In genomic region chr22:37894939-37895670, GRCh38 we compare ENCODE assay signal across 7 cellular contexts. TPM values are rescaled to one million over a fixed set of nuclear protein-coding genes. Genes with fewer than 3 reads are reported as not detected.
DNase-seq lines count a peak whose midpoint lies in the region; ATAC-seq lines count a peak whose summit lies in the region.
"Had no signal": no experiment of that assay in that cellular context is flagged by ENCODE, and none has a peak within 500 bp of the region (broad histone marks: within the 10 kb centered on the region; RNA-seq: fewer than 3 reads in every experiment).

No MANE protein-coding gene starts in this region.

- H3K79me1 ChIP-seq in trophoblast cell (ENCODE audit: low read length), result peaks cover 59% of the 10 kb centered on the region

- peak overlapping the region; percentile 99 for H2BK120ac ChIP-seq in trophoblast cell (ENCODE audit: insufficient read depth, low read length, poor library complexity)

- peaks cover 54 to 57% of the 10 kb centered on the region in 2 experiments for H3K4me1 ChIP-seq in trophoblast cell (ENCODE audit: control insufficient read depth in 1 of 2, insufficient read depth in 2 of 2, low read length in 2 of 2)

- peak overlapping the region; percentile 74 for H4K12ac ChIP-seq in trophoblast cell (ENCODE audit: low read depth, low read length)

- no peak overlapping the region for H3K9ac ChIP-seq in trophoblast cell (ENCODE audit: low read length)

- WGBS in trophoblast cell (ENCODE audit: extremely low coverage, insufficient coverage, insufficient read length), result no CpG with 5 or more reads among the region's 8 CpGs

- H3K23ac ChIP-seq in trophoblast cell (ENCODE audit: low read length), result no peak overlapping the region

- no peak for ATAC-seq in HG03432 (IDR thresholded peaks at IDR 0.05; ENCODE audit: unreplicated experiment)
- no peak for ATAC-seq in HG03520 (IDR thresholded peaks at IDR 0.05; ENCODE audit: unreplicated experiment)

- H2BK12ac ChIP-seq in trophoblast cell (ENCODE audit: low read length), result peak overlapping the region; percentile 99

- peak overlapping the region; percentile 99 for H2BK5ac ChIP-seq in trophoblast cell (ENCODE audit: low read depth, low read length, poor library complexity)

- peak overlapping the region; percentile 97 for H3K4ac ChIP-seq in trophoblast cell (ENCODE audit: low read depth, low read length)

- H2AK5ac ChIP-seq in trophoblast cell (ENCODE audit: low read length), result peak overlapping the region; percentile 100

- peak overlapping the region; percentile 51 for H2AFZ ChIP-seq in trophoblast cell (ENCODE audit: insufficient read depth, low read length, poor library complexity)

- H3K9me3 ChIP-seq in trophoblast cell (ENCODE audit: insufficient read depth, low read depth, low read length), result no peaks in the 10 kb centered on the region

- H3K27me3 ChIP-seq in trophoblast cell (ENCODE audit: insufficient read depth, low read length), result no peaks in the 10 kb centered on the region

- peak; percentile 30 for DNase-seq in HuH-7 (ENCODE audit: low spot score)
- peak; percentile 41 for DNase-seq in cerebellar cortex (ENCODE audit: low spot score)
- DNase-seq in trophoblast cell, result peak; percentile 97 to 99
- DNase-seq in EL, result no peak
- DNase-seq: NCI-H82 had no signal

- H3K79me2 ChIP-seq in trophoblast cell (ENCODE audit: control insufficient read depth, insufficient read depth, low read length, poor library complexity), result peaks cover 23% of the 10 kb centered on the region

- H3K14ac ChIP-seq in trophoblast cell (ENCODE audit: low read length), result peak overlapping the region; percentile 96

- peak overlapping the region; percentile 92 for H3K18ac ChIP-seq in trophoblast cell (ENCODE audit: low read length)

- H3K4me2 ChIP-seq in trophoblast cell (ENCODE audit: low read length), result peak overlapping the region; percentile 38

- H3K27ac ChIP-seq in trophoblast cell (ENCODE audit: low read depth, low read length), result peak overlapping the region; percentile 100

- H3K36me3 ChIP-seq in trophoblast cell (ENCODE audit: control insufficient read depth in 1 of 2, insufficient read depth in 2 of 2, low read length in 2 of 2), result peaks cover 2 to 15% of the 10 kb centered on the region in 2 experiments

- peak overlapping the region; percentile 97 for H4K91ac ChIP-seq in trophoblast cell (ENCODE audit: low read depth, low read length)

- no peak overlapping the region for H3K4me3 ChIP-seq in trophoblast cell (ENCODE audit: low read depth, low read length)

- peak overlapping the region; percentile 84 for H4K8ac ChIP-seq in trophoblast cell (ENCODE audit: low read depth, low read length)

RNA-seq across cellular contexts. Expression of gene MICALL1, which starts 11.0 kb away (rescaled TPM):
- 103 and 108 TPM in 2 replicates for polyA plus RNA-seq in trophoblast cell (2013)

RNA-seq across cellular contexts. Expression of gene EIF3L, which starts 45.9 kb away (rescaled TPM):
- 550 and 552 TPM in 2 replicates for polyA plus RNA-seq in trophoblast cell (2013)

RNA-seq across cellular contexts. Expression of gene ANKRD54, which starts 51.0 kb away (rescaled TPM):
- 12.6 and 12.9 TPM in 2 replicates for polyA plus RNA-seq in trophoblast cell (2013)

RNA-seq across cellular contexts. Expression of gene C22orf23, which starts 58.3 kb away (rescaled TPM):
- polyA plus RNA-seq in trophoblast cell (2013), result 0.12 and 0.18 TPM in 2 replicates

RNA-seq across cellular contexts. Expression of gene POLR2F, which starts 58.4 kb away (rescaled TPM):
- 140 and 147 TPM in 2 replicates for polyA plus RNA-seq in trophoblast cell (2013)
